Comparison of ENCODE assay signal across 2 cellular contexts in the genomic region with DNA sequence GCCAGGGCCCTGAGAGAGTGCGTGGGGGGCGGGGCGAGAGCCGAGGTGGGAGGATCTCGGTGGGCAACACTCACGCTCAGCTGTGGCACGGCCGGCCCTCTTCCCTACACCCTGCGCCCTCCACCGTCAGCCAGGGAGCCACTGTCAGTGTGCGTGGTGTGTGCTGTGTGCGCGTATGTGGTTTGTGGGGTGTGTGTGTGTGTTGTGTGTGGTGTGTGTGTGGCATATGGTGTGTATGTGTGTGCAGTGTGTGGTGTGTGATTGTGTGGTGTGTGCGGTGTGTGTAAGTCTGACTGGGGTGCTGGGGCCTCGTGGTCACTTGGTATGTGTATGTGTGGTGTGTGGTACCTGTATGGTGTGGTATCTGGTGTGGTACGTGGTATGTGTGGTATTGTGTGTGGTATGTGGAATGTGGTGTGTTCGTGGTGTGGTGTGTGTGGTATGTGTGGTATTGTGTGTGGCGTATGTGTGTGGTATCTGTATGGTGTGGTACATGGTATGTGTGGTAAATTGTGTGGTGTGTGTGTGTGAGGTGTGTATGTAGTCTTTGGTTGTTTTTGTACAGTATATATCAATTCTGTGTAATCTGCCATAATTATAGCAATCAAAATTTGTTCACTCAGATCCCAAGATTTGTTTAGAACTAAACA.
TF ChIP-seq lines count a peak whose summit lies in the region.

No MANE protein-coding gene starts in this region.

TF ChIP-seq in IMR-90, 13 proteins besides CTCF, POLR2A, EP300 and RAD21:
- no peak for TF ChIP-seq NFE2L2 (IDR thresholded peaks at IDR 0.05; ENCODE audit: low read depth, low read length)
- no peak for TF ChIP-seq CEBPB (IDR thresholded peaks at IDR 0.05; ENCODE audit: low read depth, low read length)
- TF ChIP-seq RFX5 (IDR thresholded peaks at IDR 0.05; ENCODE audit: low read depth, low read length): no peak
- TF ChIP-seq MAZ (IDR thresholded peaks at IDR 0.05; ENCODE audit: borderline replicate concordance, low read depth, low read length): no peak

TF ChIP-seq in H1, 55 proteins besides CTCF, POLR2A, EP300 and RAD21:
- TF ChIP-seq SIN3A (conservative IDR thresholded peaks at IDR 0.05 in 1 of 2, IDR thresholded peaks at IDR 0.05 in 1 of 2; ENCODE audit: low read depth in 1 of 2, low read length in 2 of 2) (no peak), POLR2AphosphoS5 (IDR thresholded peaks at IDR 0.05; ENCODE audit: low read depth, low read length) (no peak), BCL11A (IDR thresholded peaks at IDR 0.05; ENCODE audit: low read depth in 2 of 2, low read length in 2 of 2) (no peak), RFX5 (IDR thresholded peaks at IDR 0.05; ENCODE audit: borderline replicate concordance, low read depth, low read length) (no peak), CREB1 (IDR thresholded peaks at IDR 0.05) (no peak), ZNF274 (IDR thresholded peaks at IDR 0.05; ENCODE audit: borderline replicate concordance, extremely low read depth, low read length) (no peak), SIRT6 (IDR thresholded peaks at IDR 0.05; ENCODE audit: low read length) (no peak), HDAC6 (IDR thresholded peaks at IDR 0.05; ENCODE audit: low read depth, low read length) (no peak), GABPA (IDR thresholded peaks at IDR 0.05; ENCODE audit: borderline replicate concordance, insufficient read depth, low read length) (no peak), SUZ12 (IDR thresholded peaks at IDR 0.05; ENCODE audit: low read length) (no peak)
